27 cellular contexts compared by ENCODE assay signal in genomic region chr1:41745022-41745421, GRCh38.
DNase-seq lines count a peak whose midpoint lies in the region; ATAC-seq and TF ChIP-seq lines count a peak whose summit lies in the region.
"Had no signal": no experiment of that assay in that cellular context is flagged by ENCODE, and none has a peak within 500 bp of the region (broad histone marks: within the 10 kb centered on the region; RNA-seq: fewer than 3 reads in every experiment).

No MANE protein-coding gene starts in this region.

- no peaks in the 10 kb centered on the region for H3K9me2 ChIP-seq in SU-DHL-6 (replicated peaks; ENCODE audit: insufficient read depth, low read length)

- no peaks in the 10 kb centered on the region for H3K4me1 ChIP-seq in testis
- H3K4me1 ChIP-seq: A549, HAP-1, vagina had no signal

- H3K36me3 ChIP-seq in SU-DHL-6 (ENCODE audit: low read length) (no peaks in the 10 kb centered on the region), testis (ENCODE audit: low read depth, missing control alignments) (no peaks in the 10 kb centered on the region)
- H3K36me3 ChIP-seq: gastrocnemius medialis, HAP-1, vagina had no signal

- no peak overlapping the region for H3K4me2 ChIP-seq in SU-DHL-6 (ENCODE audit: low read depth, low read length, poor library complexity, severe bottlenecking)
- H3K4me2 ChIP-seq: A549, smooth muscle cell had no signal

- no peak for TF ChIP-seq CTCF in SU-DHL-6 (IDR thresholded peaks at IDR 0.05; ENCODE audit: insufficient read depth, low read length, poor library complexity, severe bottlenecking)
- no peak for TF ChIP-seq CTCF in testis (IDR thresholded peaks at IDR 0.05)

- TF ChIP-seq POLR2A in testis (IDR thresholded peaks at IDR 0.05) = no peak

- 0 out of 2 replicates have a peak overlapping the region, but pooled peaks have one; percentile 5 for H3K27ac ChIP-seq in SU-DHL-6 (ENCODE audit: low read depth, low read length)
- H3K27ac ChIP-seq in testis = no peak overlapping the region
- H3K27ac ChIP-seq: A549, gastrocnemius medialis, vagina had no signal

- no peaks in the 10 kb centered on the region for H4K20me1 ChIP-seq in SU-DHL-6 (ENCODE audit: low read depth, low read length)

- no peaks in the 10 kb centered on the region for H3K9me3 ChIP-seq in SU-DHL-6 (ENCODE audit: insufficient read depth, low read length)
- H3K9me3 ChIP-seq in testis = no peaks in the 10 kb centered on the region
- H3K9me3 ChIP-seq: A549, gastrocnemius medialis, HAP-1, vagina had no signal

- H3F3A ChIP-seq in SU-DHL-6 (ENCODE audit: insufficient read depth) = peaks cover 4% of the 10 kb centered on the region; the same call in 1 of the 2 replicates

- H3K4me3 ChIP-seq in SU-DHL-6 (ENCODE audit: insufficient read depth, low read length, poor library complexity, severe bottlenecking) (no peak overlapping the region), testis (no peak overlapping the region)
- H3K4me3 ChIP-seq: A549, gastrocnemius medialis, HAP-1, smooth muscle cell, vagina had no signal

- no peak overlapping the region; the same call in 1 of the 2 replicates for H3K9ac ChIP-seq in SU-DHL-6 (ENCODE audit: low read length)

- H3K4me1 Mint-ChIP-seq in activated T-cell treated with anti-CD3 and anti-CD28 coated beads, Interleukin-2, amount 50 U/mL, for 24 hours (ENCODE audit: low read depth) = peaks cover 97% of the 10 kb centered on the region
- H3K4me1 Mint-ChIP-seq in stimulated activated naive B cell treated with anti-CD40 and anti-IgM and Interleukin-4, amounts not matched to agents 10 μg/mL and 1 μg/mL and 100 μg/mL, for 72 hours = peaks cover 81 to 98% of the 10 kb centered on the region in 2 donors

- no peaks in the 10 kb centered on the region for H3K79me2 ChIP-seq in SU-DHL-6 (ENCODE audit: insufficient read depth, low read length)

- H2AFZ ChIP-seq in SU-DHL-6 (ENCODE audit: low read depth, low read length, severe bottlenecking) = no peak overlapping the region

- DNase-seq in activated T-cell treated with anti-CD3 and anti-CD28 coated beads, Interleukin-2, amount 50 U/mL, for 24 hours = peak; percentile 23
- DNase-seq in activated T-cell treated with anti-CD3 and anti-CD28 coated beads for 4 hours (no peak), T1000 (lab: John Stamatoyannopoulos, UW) (no peak), testis (no peak)
- DNase-seq in stimulated activated naive B cell treated with anti-CD40 and anti-IgM and Interleukin-4, amounts not matched to agents 10 μg/mL and 1 μg/mL and 100 μg/mL, for 72 hours = peak; percentile 75
- DNase-seq: activated CD4-positive, alpha-beta T cell treated with anti-CD3 and anti-CD28 coated beads, Interleukin-2, amount 50 U/mL, for 1 hour; activated T-cell treated with anti-CD3 and anti-CD28 coated beads, Interleukin-2, amount 50 U/mL, for 1 hour; effector CD8-positive, alpha-beta T cell; gastrocnemius medialis; KG1; NCI-H2029 treated with DMSO at 0.1 percent for 48 hours; NCI-H446; nephron progenitor cell; NK-92 treated with Interleukin-12 subunit alpha and Interleukin-12 subunit beta, amount 100 ng/mL, for 24 hours; stimulated activated CD4-positive, alpha-beta T cell treated with anti-CD3 and anti-CD28 coated beads, Interleukin-4, amount 100 ng/mL, for 24 hours; substantia nigra; SW 1271 had no signal

- peak overlapping the region; percentile 99 for H3K27ac Mint-ChIP-seq in activated T-cell treated with anti-CD3 and anti-CD28 coated beads, Interleukin-2, amount 50 U/mL, for 24 hours
- peak overlapping the region; percentile 76 for H3K27ac Mint-ChIP-seq in stimulated activated naive B cell treated with anti-CD40 and anti-IgM and Interleukin-4, amounts not matched to agents 10 μg/mL and 1 μg/mL and 100 μg/mL, for 72 hours
- H3K27ac Mint-ChIP-seq: nephron progenitor cell had no signal

- H3K36me3 Mint-ChIP-seq in activated T-cell treated with anti-CD3 and anti-CD28 coated beads, Interleukin-2, amount 50 U/mL, for 24 hours (ENCODE audit: low read depth) = peaks cover 2% of the 10 kb centered on the region
- H3K36me3 Mint-ChIP-seq in stimulated activated naive B cell treated with anti-CD40 and anti-IgM and Interleukin-4, amounts not matched to agents 10 μg/mL and 1 μg/mL and 100 μg/mL, for 72 hours = no peaks in the 10 kb centered on the region
- H3K36me3 Mint-ChIP-seq: activated naive CD4-positive, alpha-beta T cell treated with anti-CD3 and anti-CD28 coated beads, Interleukin-2, amount 50 U/mL, for 24 hours had no signal

- no peaks in the 10 kb centered on the region for H3K27me3 Mint-ChIP-seq in activated T-cell treated with anti-CD3 and anti-CD28 coated beads, Interleukin-2, amount 50 U/mL, for 24 hours
- H3K27me3 Mint-ChIP-seq in stimulated activated naive B cell treated with anti-CD40 and anti-IgM and Interleukin-4, amounts not matched to agents 10 μg/mL and 1 μg/mL and 100 μg/mL, for 72 hours = no peaks in the 10 kb centered on the region
- H3K27me3 Mint-ChIP-seq: activated naive CD4-positive, alpha-beta T cell treated with anti-CD3 and anti-CD28 coated beads, Interleukin-2, amount 50 U/mL, for 24 hours had no signal

- intact Hi-C loops in testis (cut with DNase I; ENCODE audit: low total_unique reads) = no loop called here

- H3K27me3 ChIP-seq in SU-DHL-6 (ENCODE audit: low read length) (no peaks in the 10 kb centered on the region), testis (no peaks in the 10 kb centered on the region)
- H3K27me3 ChIP-seq: gastrocnemius medialis, vagina had no signal

- no peak overlapping the region for H3K4me3 Mint-ChIP-seq in activated T-cell treated with anti-CD3 and anti-CD28 coated beads, Interleukin-2, amount 50 U/mL, for 24 hours
- H3K4me3 Mint-ChIP-seq in stimulated activated naive B cell treated with anti-CD40 and anti-IgM and Interleukin-4, amounts not matched to agents 10 μg/mL and 1 μg/mL and 100 μg/mL, for 72 hours = peak overlapping the region; percentile 26 to 41
- H3K4me3 Mint-ChIP-seq: CD14-positive monocyte, nephron progenitor cell had no signal

- no peaks in the 10 kb centered on the region for H3K9me3 Mint-ChIP-seq in activated T-cell treated with anti-CD3 and anti-CD28 coated beads, Interleukin-2, amount 50 U/mL, for 24 hours
- no peaks in the 10 kb centered on the region for H3K9me3 Mint-ChIP-seq in stimulated activated naive B cell treated with anti-CD40 and anti-IgM and Interleukin-4, amounts not matched to agents 10 μg/mL and 1 μg/mL and 100 μg/mL, for 72 hours
- H3K9me3 Mint-ChIP-seq: activated naive CD4-positive, alpha-beta T cell treated with anti-CD3 and anti-CD28 coated beads, Interleukin-2, amount 50 U/mL, for 24 hours; CD14-positive monocyte; nephron progenitor cell had no signal

- ATAC-seq in GM21723 (IDR thresholded peaks at IDR 0.05; ENCODE audit: unreplicated experiment) (peak; percentile 51), HG03521 (IDR thresholded peaks at IDR 0.05; ENCODE audit: unreplicated experiment) (no peak)
- peak; percentile 76 to 83 for ATAC-seq in stimulated activated naive B cell treated with anti-CD40 and anti-IgM and Interleukin-4, amounts not matched to agents 10 μg/mL and 1 μg/mL and 100 μg/mL, for 72 hours (replicated peaks)
- ATAC-seq: A549, esophagus mucosa, gastrocnemius medialis had no signal

- WGBS in testis, 2 donors = 84 to 96% methylated on average over 2 of the region's 2 CpGs

Comparison
In these comparisons a context has a peak if more than half of its experiments do, and no peak if none do; other contexts are left out.
1. DNase-seq: peak in activated T-cell treated with anti-CD3 and anti-CD28 coated beads, Interleukin-2, amount 50 U/mL, for 24 hours (single experiment) and stimulated activated naive B cell treated with anti-CD40 and anti-IgM and Interleukin-4, amounts not matched to agents 10 μg/mL and 1 μg/mL and 100 μg/mL, for 72 hours (single experiment); none in activated T-cell treated with anti-CD3 and anti-CD28 coated beads for 4 hours (single experiment), T1000 (single experiment) and testis (single experiment).